In genomic region chr13:110214637-110215036, GRCh38 we compare ENCODE assay signal across 29 cellular contexts.
DNase-seq lines count a peak whose midpoint lies in the region; ATAC-seq and TF ChIP-seq lines count a peak whose summit lies in the region.
"Had no signal": no experiment of that assay in that cellular context is flagged by ENCODE, and none has a peak within 500 bp of the region (broad histone marks: within the 10 kb centered on the region; RNA-seq: fewer than 3 reads in every experiment).

No MANE protein-coding gene starts in this region.

- H3K4me3 ChIP-seq in brain microvascular endothelial cell (ENCODE audit: low read depth, low read length): no peak overlapping the region
- no peak overlapping the region for H3K4me3 ChIP-seq in hepatocyte
- H3K4me3 ChIP-seq in stomach smooth muscle (ENCODE audit: low read length in 2 of 2): no peak overlapping the region
- H3K4me3 ChIP-seq: body of pancreas, left lung, Peyer's patch, tibial nerve had no signal

- TF ChIP-seq CTCF in brain microvascular endothelial cell (IDR thresholded peaks at IDR 0.05; ENCODE audit: low read depth, low read length, missing control alignments) (no peak), hepatocyte (IDR thresholded peaks at IDR 0.05; ENCODE audit: poor library complexity) (no peak), glutamatergic neuron (IDR thresholded peaks at IDR 0.05; ENCODE audit: partially characterized antibody, unreplicated experiment) (no peak)

- H3K4me2 ChIP-seq in hepatocyte: no peak overlapping the region

- in situ Hi-C loops in brain microvascular endothelial cell (cut with HindIII; ENCODE audit: low pct_ligation_motif_present, low sequenced_read_pairs): no loop called here

- peaks cover 6% of the 10 kb centered on the region for H3K4me1 Mint-ChIP-seq in glutamatergic neuron (ENCODE audit: low read depth, unreplicated experiment)
- H3K4me1 Mint-ChIP-seq: activated CD4-positive, alpha-beta T cell treated with anti-CD3 and anti-CD28 coated beads, Interleukin-2, amount 10 ng/mL, durations not matched to agents 7 days and 5 days; activated naive CD8-positive, alpha-beta T cell treated with anti-CD3 and anti-CD28 coated beads, Interleukin-2, amount 50 U/mL, for 24 hours had no signal

- H3K27ac ChIP-seq in brain microvascular endothelial cell (peak overlapping the region; percentile 92), hepatocyte (no peak overlapping the region), stomach smooth muscle (ENCODE audit: low read length) (peak overlapping the region; percentile 83)
- H3K27ac ChIP-seq: body of pancreas had no signal

- no peaks in the 10 kb centered on the region for H3K9me2 ChIP-seq in hepatocyte (replicated peaks; ENCODE audit: insufficient read depth)

- WGBS in hepatocyte (ENCODE audit: low lambda C conversion rate, missing lambda C conversion rate): 74% methylated on average over 5 of the region's 5 CpGs

- no peaks in the 10 kb centered on the region for H3K9me3 ChIP-seq in hepatocyte (ENCODE audit: low read depth)
- no peaks in the 10 kb centered on the region for H3K9me3 ChIP-seq in stomach smooth muscle (ENCODE audit: control insufficient read depth in 2 of 2, low read length in 2 of 2)
- H3K9me3 ChIP-seq: body of pancreas, left lung, Peyer's patch, tibial nerve had no signal

- ATAC-seq in GM18498 (IDR thresholded peaks at IDR 0.05; ENCODE audit: unreplicated experiment): no peak
- ATAC-seq: activated naive CD8-positive, alpha-beta T cell treated with anti-CD3 and anti-CD28 coated beads, Interleukin-2, amount 50 U/mL, for 24 hours; activated T-cell treated with anti-CD3 and anti-CD28 coated beads, Interleukin-2, amount 50 U/mL, for 4 hours; body of pancreas; HepG2; left lung; stimulated activated naive CD8-positive, alpha-beta T cell treated with anti-CD3 and anti-CD28 coated beads, Interleukin-15, Interleukin-2, amounts not matched to agents 100 U/mL and 50 U/mL, for 24 hours had no signal

- H3K9me3 Mint-ChIP-seq in glutamatergic neuron (ENCODE audit: unreplicated experiment): peaks cover 2% of the 10 kb centered on the region
- H3K9me3 Mint-ChIP-seq: activated CD4-positive, alpha-beta T cell treated with anti-CD3 and anti-CD28 coated beads, Interleukin-2, amount 10 ng/mL, durations not matched to agents 7 days and 5 days; activated naive CD8-positive, alpha-beta T cell treated with anti-CD3 and anti-CD28 coated beads, Interleukin-2, amount 50 U/mL, for 24 hours; activated T-cell treated with anti-CD3 and anti-CD28 coated beads, Interleukin-2, amount 50 U/mL, for 4 hours; HFFc6 had no signal

- H3K36me3 Mint-ChIP-seq in glutamatergic neuron (ENCODE audit: unreplicated experiment): no peaks in the 10 kb centered on the region

- H3K4me1 ChIP-seq in hepatocyte (ENCODE audit: insufficient read depth): peaks cover 7% of the 10 kb centered on the region
- H3K4me1 ChIP-seq in stomach smooth muscle (ENCODE audit: control insufficient read depth, insufficient read depth, low read length): peaks cover 44% of the 10 kb centered on the region
- H3K4me1 ChIP-seq: body of pancreas had no signal

- H3K27ac Mint-ChIP-seq in glutamatergic neuron (ENCODE audit: unreplicated experiment): no peak overlapping the region
- H3K27ac Mint-ChIP-seq: activated CD4-positive, alpha-beta T cell treated with anti-CD3 and anti-CD28 coated beads, Interleukin-2, amount 10 ng/mL, durations not matched to agents 7 days and 5 days; activated naive CD8-positive, alpha-beta T cell treated with anti-CD3 and anti-CD28 coated beads, Interleukin-2, amount 50 U/mL, for 24 hours; HFFc6; progenitor cell of endocrine pancreas had no signal

- no peaks in the 10 kb centered on the region for H3K27me3 Mint-ChIP-seq in glutamatergic neuron (ENCODE audit: unreplicated experiment)
- H3K27me3 Mint-ChIP-seq: progenitor cell of endocrine pancreas had no signal

- H3K79me2 ChIP-seq in hepatocyte: no peaks in the 10 kb centered on the region

- peaks cover 82% of the 10 kb centered on the region for H3K36me3 ChIP-seq in brain microvascular endothelial cell (replicated peaks)
- H3K36me3 ChIP-seq in hepatocyte (replicated peaks; ENCODE audit: insufficient read depth, low read depth): no peaks in the 10 kb centered on the region
- peaks cover 39% of the 10 kb centered on the region in 2 donors for H3K36me3 ChIP-seq in stomach smooth muscle (ENCODE audit: control insufficient read depth in 2 of 2, insufficient read depth in 2 of 2, low read length in 2 of 2)

- no peak overlapping the region for H2AFZ ChIP-seq in hepatocyte

- DNase-seq in HCEC 1CT (peak; percentile 50), brain microvascular endothelial cell (no peak), hepatocyte (ENCODE audit: low spot score) (peak; percentile 32), NCI-H2081 treated with DMSO at 0.1 percent for 48 hours (lab: John Stamatoyannopoulos, UW) (no peak), head of caudate nucleus (no peak), glutamatergic neuron (no peak)
- DNase-seq: activated CD4-positive, alpha-beta T cell treated with anti-CD3 and anti-CD28 coated beads, Interleukin-2, amount 10 ng/mL, durations not matched to agents 7 days and 5 days; activated gamma-delta T cell treated with Interleukin-2 at 50 U/mL for 16 hours; activated naive CD8-positive, alpha-beta T cell treated with anti-CD3 and anti-CD28 coated beads, Interleukin-2, amount 50 U/mL, for 24 hours; activated T-cell treated with anti-CD3 and anti-CD28 coated beads, Interleukin-2, amount 50 U/mL, for 4 hours; body of pancreas; C1 segment of cervical spinal cord; Calu3; DMS79 treated with DMSO at 0.1 percent for 48 hours; effector CD8-positive, alpha-beta T cell; HFFc6; Kasumi-1; left lung; NCI-H1092; NCI-H187 treated with DMSO at 0.1 percent for 48 hours; NCI-H526; Peyer's patch; SIG-M5; stimulated activated naive CD8-positive, alpha-beta T cell treated with anti-CD3 and anti-CD28 coated beads, Interleukin-15, Interleukin-2, amounts not matched to agents 100 U/mL and 50 U/mL, for 24 hours had no signal

- intact Hi-C loops in head of caudate nucleus (cut with DNase I): no loop called here

- H3K9ac ChIP-seq in stomach smooth muscle (ENCODE audit: low read length in 2 of 2): no peak overlapping the region

- no peaks in the 10 kb centered on the region for H3K27me3 ChIP-seq in brain microvascular endothelial cell (replicated peaks)
- H3K27me3 ChIP-seq in hepatocyte: no peaks in the 10 kb centered on the region
- H3K27me3 ChIP-seq in stomach smooth muscle (ENCODE audit: control insufficient read depth in 1 of 2, insufficient read depth in 2 of 2, low read length in 2 of 2): no peaks in the 10 kb centered on the region
- H3K27me3 ChIP-seq: body of pancreas, Peyer's patch, tibial nerve had no signal

- no peak overlapping the region for H3K4me3 Mint-ChIP-seq in glutamatergic neuron (ENCODE audit: unreplicated experiment)
- H3K4me3 Mint-ChIP-seq: activated CD4-positive, alpha-beta T cell treated with anti-CD3 and anti-CD28 coated beads, Interleukin-2, amount 10 ng/mL, durations not matched to agents 7 days and 5 days; activated naive CD8-positive, alpha-beta T cell treated with anti-CD3 and anti-CD28 coated beads, Interleukin-2, amount 50 U/mL, for 24 hours; activated T-cell treated with anti-CD3 and anti-CD28 coated beads, Interleukin-2, amount 50 U/mL, for 4 hours; HFFc6 had no signal

- no peaks in the 10 kb centered on the region for H4K20me1 ChIP-seq in hepatocyte (ENCODE audit: insufficient read depth, poor library complexity, severe bottlenecking)

Comparison
In these comparisons a context has a peak if more than half of its experiments do, and no peak if none do; other contexts are left out.
1. DNase-seq: peak in HCEC 1CT (single experiment) and hepatocyte (single experiment); none in brain microvascular endothelial cell (single experiment), NCI-H2081 treated with DMSO at 0.1 percent for 48 hours (single experiment), head of caudate nucleus (0 of 42) and glutamatergic neuron (single experiment).